In the genomic region with DNA sequence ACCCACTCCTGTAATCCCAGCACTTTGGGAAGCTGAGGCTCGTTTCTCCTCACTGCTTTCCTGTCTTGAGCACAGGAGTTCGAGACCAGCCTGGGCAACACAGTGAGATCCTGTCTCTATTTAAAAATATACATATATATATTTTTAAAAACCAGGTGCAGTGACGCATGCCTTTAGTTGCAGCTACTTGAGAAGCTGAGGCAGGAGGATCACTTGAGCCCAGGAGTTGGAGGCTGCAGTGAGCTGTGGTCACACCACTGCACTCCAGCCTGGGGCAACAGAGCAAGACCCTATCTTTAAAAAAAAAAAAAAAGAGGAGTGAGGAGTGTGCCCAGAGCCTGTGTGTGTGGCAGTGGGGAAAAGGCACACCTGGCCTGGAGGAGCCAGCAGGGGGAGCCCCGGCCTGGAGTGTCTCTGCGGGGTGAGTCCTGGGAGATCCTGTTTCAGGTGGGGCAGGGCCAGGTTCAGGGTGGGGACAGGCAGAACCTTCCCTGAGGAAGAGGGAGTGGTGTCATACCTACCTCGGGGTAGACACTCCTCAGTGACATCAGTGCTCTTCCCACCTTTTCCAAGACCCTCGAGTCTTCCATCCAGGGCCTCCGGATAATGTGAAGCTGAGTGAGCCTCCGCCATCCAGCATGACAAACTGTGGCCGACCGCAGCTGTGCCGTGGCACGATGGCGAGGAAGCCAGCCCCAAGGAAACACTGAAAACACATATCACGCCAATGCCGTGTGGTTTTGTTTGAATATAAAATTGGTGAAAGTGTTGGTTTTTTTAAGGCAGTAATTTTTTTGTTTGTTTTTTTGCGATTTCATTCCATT, we compare ENCODE assay signal across 8 cellular contexts. TPM values are rescaled to one million over a fixed set of nuclear protein-coding genes. Genes with fewer than 3 reads are reported as not detected.
DNase-seq lines count a peak whose midpoint lies in the region; ATAC-seq, FAIRE-seq and TF ChIP-seq lines count a peak whose summit lies in the region.

No MANE protein-coding gene starts in this region.

- H3K9me3 ChIP-seq in small intestine (ENCODE audit: control insufficient read depth, low read depth), result no peaks in the 10 kb centered on the region

- 75 to 80% (median 78%) methylated on average over 17 of the region's 17 CpGs for WGBS in small intestine, 3 donors

- H3K36me3 ChIP-seq in small intestine (ENCODE audit: control insufficient read depth in 2 of 2, insufficient read depth in 2 of 2, low read length in 2 of 2), result peaks cover 3 to 14% of the 10 kb centered on the region in 2 donors

- H3K27ac ChIP-seq in small intestine (ENCODE audit: low read depth in 1 of 2, low read length in 1 of 2), result no peak overlapping the region

- no peaks in the 10 kb centered on the region for H3K4me1 ChIP-seq in small intestine (ENCODE audit: control insufficient read depth in 2 of 2, insufficient read depth in 1 of 2, low read depth in 1 of 2, low read length in 1 of 2)

- no peak overlapping the region for H3K4me3 ChIP-seq in fibroblast of villous mesenchyme (ENCODE audit: low read depth, low read length)
- no peak overlapping the region for H3K4me3 ChIP-seq in small intestine (ENCODE audit: low read depth in 1 of 2, low read length in 2 of 2)

- no peaks in the 10 kb centered on the region for H3K27me3 ChIP-seq in small intestine (ENCODE audit: control insufficient read depth in 2 of 2, insufficient read depth in 2 of 2, low read length in 2 of 2)

- DNase-seq in D721Med (ENCODE audit: insufficient read length, low spot score), result peak; percentile 61
- DNase-seq in LoVo (ENCODE audit: low spot score), result peak; percentile 19
- peak; percentile 79 for DNase-seq in activated T-cell treated with anti-CD3 and anti-CD28 coated beads, Interleukin-2, amount 50 U/mL, for 1 hour
- DNase-seq in fibroblast of villous mesenchyme (ENCODE audit: low read depth), result no peak
- peak; percentile 73 for DNase-seq in small intestine
- DNase-seq in NK-92 (lab: John Stamatoyannopoulos, UW; ENCODE audit: unreplicated experiment), result no peak
- no peak for DNase-seq in NCI-H2029 treated with DMSO at 0.1 percent for 48 hours (lab: John Stamatoyannopoulos, UW)

- FAIRE-seq in D721Med (lab: Jason Lieb, UNC) (no peak), small intestine (lab: Jason Lieb, UNC) (no peak)

- no peak for ATAC-seq in GM19023 (IDR thresholded peaks at IDR 0.05; ENCODE audit: unreplicated experiment)

- peak; percentile 38 for TF ChIP-seq CTCF in D721Med (IDR thresholded peaks at IDR 0.05; ENCODE audit: insufficient read depth, missing control alignments)
- TF ChIP-seq CTCF in fibroblast of villous mesenchyme (IDR thresholded peaks at IDR 0.05; ENCODE audit: insufficient read depth, low read depth, low read length), result peak; percentile 56

RNA-seq across cellular contexts. Expression of gene ARPC1B, which starts 9.0 kb away (rescaled TPM):
- 186 and 241 TPM in 2 replicates for total RNA-seq in fibroblast of villous mesenchyme
- polyA plus RNA-seq in small intestine, result 100 to 1,000 TPM; 316 to 358 (median 316) TPM

RNA-seq across cellular contexts. Expression of gene ARPC1A, which starts 39.8 kb away (rescaled TPM):
- 158 and 160 TPM in 2 replicates for total RNA-seq in fibroblast of villous mesenchyme
- polyA plus RNA-seq in small intestine, result 100 to 1,000 TPM; 216 to 407 (median 310) TPM

RNA-seq across cellular contexts. Expression of gene PDAP1, which starts 42.9 kb away (rescaled TPM):
- total RNA-seq in fibroblast of villous mesenchyme, result 34.5 and 38.0 TPM in 2 replicates
- polyA plus RNA-seq in small intestine, result 100 to 1,000 TPM; 108 to 212 (median 113) TPM

RNA-seq across cellular contexts. Expression of gene BUD31, which starts 43.2 kb away (rescaled TPM):
- total RNA-seq in fibroblast of villous mesenchyme, result 101 and 170 TPM in 2 replicates
- polyA plus RNA-seq in small intestine, result 100 to 1,000 TPM; 130 to 166 (median 135) TPM

Comparison
In these comparisons a context has a peak if more than half of its experiments do, and no peak if none do; other contexts are left out.
1. DNase-seq: peak in D721Med (single experiment), LoVo (single experiment), activated T-cell treated with anti-CD3 and anti-CD28 coated beads, Interleukin-2, amount 50 U/mL, for 1 hour (single experiment) and small intestine (single experiment); none in fibroblast of villous mesenchyme (single experiment), NK-92 (single experiment) and NCI-H2029 treated with DMSO at 0.1 percent for 48 hours (single experiment).